ENCODE assay signal across 14 cellular contexts in genomic region chr9:106869458-106869857, GRCh38. TPM values are rescaled to one million over a fixed set of nuclear protein-coding genes. Genes with fewer than 3 reads are reported as not detected.
DNase-seq lines count a peak whose midpoint lies in the region; ATAC-seq, FAIRE-seq and TF ChIP-seq lines count a peak whose summit lies in the region.
"Had no signal": no experiment of that assay in that cellular context is flagged by ENCODE, and none has a peak within 500 bp of the region (broad histone marks: within the 10 kb centered on the region; RNA-seq: fewer than 3 reads in every experiment).

No MANE protein-coding gene starts in this region.

- POLR2A ChIA-PET in activated CD8-positive, alpha-beta T cell treated with anti-CD3 and anti-CD28 coated beads, Interleukin-2, amount 10 ng/mL, durations not matched to agents 7 days and 5 days (lab: Charles Lee), result no interaction called here
- POLR2A ChIA-PET in PC-9 (lab: Charles Lee; ENCODE audit: unreplicated experiment), result no interaction called here

- H3K79me2 ChIP-seq in PC-9 (ENCODE audit: low read depth), result no peaks in the 10 kb centered on the region

- DNase-seq in H54 (ENCODE audit: insufficient read length, low spot score) (no peak), dermis blood vessel endothelial cell (peak; percentile 44), left colon (no peak), PC-9 (no peak)
- DNase-seq in activated CD8-positive, alpha-beta T cell treated with anti-CD3 and anti-CD28 coated beads, Interleukin-2, amount 10 ng/mL, durations not matched to agents 7 days and 5 days, result no peak
- DNase-seq: activated CD8-positive, alpha-beta memory T cell treated with anti-CD3 and anti-CD28 coated beads, Interleukin-2, amount 50 U/mL, for 48 hours; foreskin melanocyte; naive thymus-derived CD4-positive, alpha-beta T cell; NCI-H1105 treated with DMSO at 0.1 percent for 48 hours; T-helper 9 cell had no signal

- H3K36me3 ChIP-seq in skeletal muscle satellite cell (ENCODE audit: insufficient read depth, low read length), result no peaks in the 10 kb centered on the region
- H3K36me3 ChIP-seq in PC-9 (ENCODE audit: low read depth), result no peaks in the 10 kb centered on the region

- H3K9me3 Mint-ChIP-seq in activated CD8-positive, alpha-beta T cell treated with anti-CD3 and anti-CD28 coated beads, Interleukin-2, amount 10 ng/mL, durations not matched to agents 7 days and 5 days (ENCODE audit: insufficient read depth), result no peaks in the 10 kb centered on the region

- H3K9me2 ChIP-seq in PC-9 (ENCODE audit: insufficient read depth), result no peaks in the 10 kb centered on the region

- H3K4me3 ChIP-seq in skeletal muscle satellite cell (ENCODE audit: low read length) (no peak overlapping the region), PC-9 (no peak overlapping the region)

- no peaks in the 10 kb centered on the region for H3K9me3 ChIP-seq in skeletal muscle satellite cell (replicated peaks; ENCODE audit: low read length)
- peaks cover 6% of the 10 kb centered on the region; the same call in 1 of the 2 replicates for H3K9me3 ChIP-seq in PC-9 (ENCODE audit: insufficient read depth, low read depth)

- no peaks in the 10 kb centered on the region for H3K27me3 ChIP-seq in skeletal muscle satellite cell (ENCODE audit: control insufficient read depth, insufficient read depth, low read length)
- no peaks in the 10 kb centered on the region for H3K27me3 ChIP-seq in PC-9 (ENCODE audit: insufficient read depth, low read depth)

- no peak overlapping the region for H3K27ac ChIP-seq in PC-9

- peak; percentile 78 for FAIRE-seq in H54 (lab: Jason Lieb, UNC)

- no peak for TF ChIP-seq CTCF in PC-9 (conservative IDR thresholded peaks at IDR 0.05)

- peak overlapping the region; percentile 19 for H3K4me2 ChIP-seq in skeletal muscle satellite cell (ENCODE audit: low read length)
- no peak overlapping the region for H3K4me2 ChIP-seq in PC-9

- no peaks in the 10 kb centered on the region for H3K36me3 Mint-ChIP-seq in activated CD8-positive, alpha-beta T cell treated with anti-CD3 and anti-CD28 coated beads, Interleukin-2, amount 10 ng/mL, durations not matched to agents 7 days and 5 days (ENCODE audit: low read depth)

- no peaks in the 10 kb centered on the region for H3K4me1 Mint-ChIP-seq in activated CD8-positive, alpha-beta T cell treated with anti-CD3 and anti-CD28 coated beads, Interleukin-2, amount 10 ng/mL, durations not matched to agents 7 days and 5 days (ENCODE audit: low read depth)

- no peak for TF ChIP-seq POLR2A in H54 (IDR thresholded peaks at IDR 0.05; ENCODE audit: low read depth, low read length)

- peak; percentile 72 for ATAC-seq in left colon
- no peak for ATAC-seq in activated CD8-positive, alpha-beta T cell treated with anti-CD3 and anti-CD28 coated beads, Interleukin-2, amount 10 ng/mL, durations not matched to agents 7 days and 5 days
- no peak for ATAC-seq in HG03280 (IDR thresholded peaks at IDR 0.05; ENCODE audit: unreplicated experiment)
- no peak for ATAC-seq in HG03432 (IDR thresholded peaks at IDR 0.05; ENCODE audit: unreplicated experiment)
- ATAC-seq: naive thymus-derived CD4-positive, alpha-beta T cell had no signal

- intact Hi-C loops in left colon (cut with DNase I, micrococcal nuclease) (no loop called here), PC-9 (cut with micrococcal nuclease; ENCODE audit: unreplicated experiment) (loop anchor here (10.0 kb wide), 2 partner anchors 175 to 255 kb away; no protein-coding TSS in a partner anchor)

- no peak overlapping the region for H3K27ac Mint-ChIP-seq in activated CD8-positive, alpha-beta T cell treated with anti-CD3 and anti-CD28 coated beads, Interleukin-2, amount 10 ng/mL, durations not matched to agents 7 days and 5 days
- H3K27ac Mint-ChIP-seq: B cell; naive thymus-derived CD4-positive, alpha-beta T cell had no signal

- no peaks in the 10 kb centered on the region for H4K20me1 ChIP-seq in PC-9 (ENCODE audit: insufficient read depth)

- BruUV-seq in PC-9 (replicated peaks; lab: Mats Ljungman, UMichigan), result no TSS peak

- H3K4me1 ChIP-seq in skeletal muscle satellite cell (ENCODE audit: control insufficient read depth, insufficient read depth, low read length) (peaks cover 46% of the 10 kb centered on the region), PC-9 (replicated peaks; ENCODE audit: insufficient read depth) (no peaks in the 10 kb centered on the region)

- H2AFZ ChIP-seq in PC-9, result no peak overlapping the region

- no peaks in the 10 kb centered on the region for H3F3A ChIP-seq in PC-9 (ENCODE audit: insufficient read depth, low read depth)

- CTCF ChIA-PET in activated CD8-positive, alpha-beta T cell treated with anti-CD3 and anti-CD28 coated beads, Interleukin-2, amount 10 ng/mL, durations not matched to agents 7 days and 5 days (lab: Charles Lee), result no interaction called here
- CTCF ChIA-PET in PC-9 (lab: Charles Lee), result no interaction called here

- no peak overlapping the region for H3K9ac ChIP-seq in skeletal muscle satellite cell (ENCODE audit: low read depth, low read length)

- H3K4me3 Mint-ChIP-seq in activated CD8-positive, alpha-beta T cell treated with anti-CD3 and anti-CD28 coated beads, Interleukin-2, amount 10 ng/mL, durations not matched to agents 7 days and 5 days, result no peak overlapping the region
- H3K4me3 Mint-ChIP-seq: B cell; naive thymus-derived CD4-positive, alpha-beta T cell had no signal

- peaks cover 13% of the 10 kb centered on the region for H3K27me3 Mint-ChIP-seq in activated CD8-positive, alpha-beta T cell treated with anti-CD3 and anti-CD28 coated beads, Interleukin-2, amount 10 ng/mL, durations not matched to agents 7 days and 5 days (ENCODE audit: low read depth)

RNA-seq across cellular contexts. Expression of gene ZNF462, which starts 6.5 kb away (rescaled TPM):
- 11.4 and 11.9 TPM in 2 replicates for total RNA-seq in dermis blood vessel endothelial cell
- total RNA-seq in left colon, result 10 to 100 TPM; 33.4 to 41.6 TPM
- 12.2 and 13.4 TPM in 2 replicates for total RNA-seq in skeletal muscle satellite cell (2012; rRNA removed)
- not detected for total RNA-seq in activated CD8-positive, alpha-beta T cell treated with anti-CD3 and anti-CD28 coated beads, Interleukin-2, amount 10 ng/mL, durations not matched to agents 7 days and 5 days
- total RNA-seq in PC-9 (2021), result 3.2 and 4.8 TPM in 2 replicates
- total RNA-seq: B cell had no signal
